ENCODE assay signal across 28 cellular contexts in genomic region chr4:138458751-138459150, GRCh38.
"Had no signal": no experiment of that assay in that cellular context is flagged by ENCODE, and none has a peak within 500 bp of the region (broad histone marks: within the 10 kb centered on the region; RNA-seq: fewer than 3 reads in every experiment).

No MANE protein-coding gene starts in this region.

- H3K4me3 Mint-ChIP-seq: activated CD4-positive, alpha-beta memory T cell treated with anti-CD3 and anti-CD28 coated beads for 36 hours; activated CD4-positive, alpha-beta T cell treated with anti-CD3 and anti-CD28 coated beads, Interleukin-2, amount 10 ng/mL, durations not matched to agents 7 days and 5 days; activated naive CD8-positive, alpha-beta T cell treated with anti-CD3 and anti-CD28 coated beads, Interleukin-2, amount 50 U/mL, for 24 hours; activated T-cell treated with anti-CD3 and anti-CD28 coated beads, Interleukin-2, amount 50 U/mL, for 4 hours; brain; central memory CD8-positive, alpha-beta T cell; T-helper 17 cell had no signal

- H3K27ac ChIP-seq: SJSA1 had no signal

- H3K27me3 ChIP-seq: MG63, SJSA1 had no signal

- H3K4me3 ChIP-seq: MG63, SJSA1 had no signal

- ATAC-seq: activated naive CD4-positive, alpha-beta T cell treated with anti-CD3 and anti-CD28 coated beads, Interleukin-2, amount 50 U/mL, for 72 hours; activated naive CD8-positive, alpha-beta T cell treated with anti-CD3 and anti-CD28 coated beads, Interleukin-2, amount 50 U/mL, for 24 hours; activated T-cell treated with anti-CD3 and anti-CD28 coated beads, Interleukin-2, amount 50 U/mL, for 4 hours; Panc1; Right ventricle myocardium inferior; SK-N-SH treated with all-trans-retinoic acid at 6 μM for 48 hours; T-helper 17 cell had no signal

- H3K4me1 ChIP-seq: SJSA1 had no signal

- H3K27ac Mint-ChIP-seq: activated CD4-positive, alpha-beta memory T cell treated with anti-CD3 and anti-CD28 coated beads for 36 hours; activated CD4-positive, alpha-beta T cell treated with anti-CD3 and anti-CD28 coated beads, Interleukin-2, amount 10 ng/mL, durations not matched to agents 7 days and 5 days; activated naive CD4-positive, alpha-beta T cell treated with anti-CD3 and anti-CD28 coated beads, Interleukin-2, amount 50 U/mL, for 72 hours; activated naive CD8-positive, alpha-beta T cell treated with anti-CD3 and anti-CD28 coated beads, Interleukin-2, amount 50 U/mL, for 24 hours; brain; T-helper 17 cell had no signal

- H3K36me3 Mint-ChIP-seq: activated CD4-positive, alpha-beta memory T cell treated with anti-CD3 and anti-CD28 coated beads for 36 hours; activated naive CD4-positive, alpha-beta T cell treated with anti-CD3 and anti-CD28 coated beads, Interleukin-2, amount 50 U/mL, for 72 hours; brain had no signal

- DNase-seq: activated CD4-positive, alpha-beta memory T cell treated with anti-CD3 and anti-CD28 coated beads for 36 hours; activated CD4-positive, alpha-beta T cell treated with anti-CD3 and anti-CD28 coated beads, Interleukin-2, amount 10 ng/mL, durations not matched to agents 7 days and 5 days; activated CD4-positive, CD25-positive, alpha-beta regulatory T cell; activated CD8-positive, alpha-beta memory T cell treated with anti-CD3 and anti-CD28 coated beads for 24 hours; activated effector memory CD4-positive, alpha-beta T cell treated with anti-CD3 and anti-CD28 coated beads, Interleukin-2, amount 50 U/mL, for 16 hours; activated naive CD4-positive, alpha-beta T cell treated with Interleukin-2 at 50 U/mL for 16 hours; activated naive CD8-positive, alpha-beta T cell treated with anti-CD3 and anti-CD28 coated beads, Interleukin-2, amount 50 U/mL, for 24 hours; activated T-cell treated with anti-CD3 and anti-CD28 coated beads, Interleukin-2, amount 50 U/mL, for 4 hours; amygdala; MG63; NCI-H1092 treated with DMSO at 0.1 percent for 48 hours; NCI-H1436; NCI-H1694 treated with DMSO at 0.1 percent for 48 hours; NCI-H2029 treated with DMSO at 0.1 percent for 48 hours; NCI-H510A treated with DMSO at 0.1 percent for 48 hours; NCI-H69; NK-92 treated with Interleukin-12 subunit alpha and Interleukin-12 subunit beta, amount 100 ng/mL, for 24 hours; OCI-M1; RPMI8226; T-helper 17 cell; T-helper 9 cell had no signal

- H3K9me3 Mint-ChIP-seq: activated CD4-positive, alpha-beta memory T cell treated with anti-CD3 and anti-CD28 coated beads for 36 hours; activated CD4-positive, alpha-beta T cell treated with anti-CD3 and anti-CD28 coated beads, Interleukin-2, amount 10 ng/mL, durations not matched to agents 7 days and 5 days had no signal

- H3K9me3 ChIP-seq: MG63, SJSA1 had no signal

- H3K27me3 Mint-ChIP-seq: activated CD4-positive, alpha-beta memory T cell treated with anti-CD3 and anti-CD28 coated beads for 36 hours; activated CD4-positive, alpha-beta T cell treated with anti-CD3 and anti-CD28 coated beads, Interleukin-2, amount 10 ng/mL, durations not matched to agents 7 days and 5 days; activated naive CD8-positive, alpha-beta T cell treated with anti-CD3 and anti-CD28 coated beads, Interleukin-2, amount 50 U/mL, for 24 hours; brain; central memory CD8-positive, alpha-beta T cell; T-helper 17 cell had no signal

- H3K4me1 Mint-ChIP-seq: activated CD4-positive, alpha-beta T cell treated with anti-CD3 and anti-CD28 coated beads, Interleukin-2, amount 10 ng/mL, durations not matched to agents 7 days and 5 days; activated naive CD8-positive, alpha-beta T cell treated with anti-CD3 and anti-CD28 coated beads, Interleukin-2, amount 50 U/mL, for 24 hours; brain; central memory CD8-positive, alpha-beta T cell; T-helper 17 cell had no signal

- H3K36me3 ChIP-seq: MG63, SJSA1 had no signal
